In genomic region chr6:167819640-167820039, GRCh38 we compare ENCODE assay signal across 1 cellular context.
TF ChIP-seq lines count a peak whose summit lies in the region.

No MANE protein-coding gene starts in this region.

TF ChIP-seq in HepG2, 621 proteins besides CTCF, POLR2A, EP300 and RAD21:
- TF ChIP-seq ZNF713 (CRISPR knock-in tag; IDR thresholded peaks at IDR 0.05): no peak
- TF ChIP-seq ZNF687 (CRISPR knock-in tag; IDR thresholded peaks at IDR 0.05): peak; percentile 23
- no peak for TF ChIP-seq ETV6 (CRISPR knock-in tag; conservative IDR thresholded peaks at IDR 0.05)
- peak; percentile 31; the same call in 1 of the 2 replicates for TF ChIP-seq MNT (IDR thresholded peaks at IDR 0.05)
